12 cellular contexts compared by ENCODE assay signal in genomic region chr5:9362600-9362999, GRCh38.
A peak's percentile ranks its signal among the peaks of the same experiment; 100 is the strongest.
DNase-seq lines count a peak whose midpoint lies in the region; ATAC-seq and TF ChIP-seq lines count a peak whose summit lies in the region.
"Had no signal": no experiment of that assay in that cellular context is flagged by ENCODE, and none has a peak within 500 bp of the region (broad histone marks: within the 10 kb centered on the region; RNA-seq: fewer than 3 reads in every experiment).

No MANE protein-coding gene starts in this region.

- H3K27me3 ChIP-seq in ascending aorta = no peaks in the 10 kb centered on the region
- H3K27me3 ChIP-seq in spleen (replicated peaks in 1 of 7) = no peaks in the 10 kb centered on the region
- H3K27me3 ChIP-seq in Karpas-422 (ENCODE audit: low read length) = no peaks in the 10 kb centered on the region
- H3K27me3 ChIP-seq: esophagus muscularis mucosa had no signal

- 30 to 46% (median 37%) methylated on average over 3 of the region's 3 CpGs for WGBS in spleen, 5 donors

- H3K79me2 ChIP-seq in Karpas-422 (ENCODE audit: low read length) = no peaks in the 10 kb centered on the region

- ATAC-seq in GM18861 (IDR thresholded peaks at IDR 0.05; ENCODE audit: unreplicated experiment) (peak; percentile 48), GM21528 (IDR thresholded peaks at IDR 0.05; ENCODE audit: low FRiP score, unreplicated experiment) (peak; percentile 57), HG03095 (IDR thresholded peaks at IDR 0.05; ENCODE audit: unreplicated experiment) (peak; percentile 64)

- H3K36me3 ChIP-seq in ascending aorta (no peaks in the 10 kb centered on the region), spleen (no peaks in the 10 kb centered on the region), Karpas-422 (ENCODE audit: insufficient read depth, low read length) (no peaks in the 10 kb centered on the region)
- H3K36me3 ChIP-seq: esophagus muscularis mucosa had no signal

- no peak overlapping the region for H3K4me2 ChIP-seq in Karpas-422 (ENCODE audit: low read depth, low read length, poor library complexity, severe bottlenecking)

- H3K9me2 ChIP-seq in Karpas-422 (replicated peaks; ENCODE audit: insufficient read depth, low read length) = no peaks in the 10 kb centered on the region

- intact Hi-C loops in ascending aorta (cut with DNase I) (loop anchor here (5.0 kb wide), 1 partner anchor 180 kb away; no protein-coding TSS in a partner anchor), spleen (cut with DNase I; ENCODE audit: low total_unique reads) (no loop called here)

- no peak overlapping the region for H2AFZ ChIP-seq in Karpas-422 (ENCODE audit: low read length)

- no peak for TF ChIP-seq POLR2A in spleen (IDR thresholded peaks at IDR 0.05)

- no peak overlapping the region for H3K9ac ChIP-seq in Karpas-422 (ENCODE audit: low read length)

- H4K20me1 ChIP-seq in Karpas-422 (ENCODE audit: insufficient read depth, low read depth, low read length) = no peaks in the 10 kb centered on the region

- in situ Hi-C loops in ACHN (cut with HindIII; ENCODE audit: low pct_ligation_motif_present, low pct_unique_long_range_greater_than_20kb, low sequenced_read_pairs) = no loop called here

- H3K9me3 ChIP-seq in ascending aorta (no peaks in the 10 kb centered on the region), spleen (peaks cover 0 to 1% (median 0%) of the 10 kb centered on the region in 8 donors), Karpas-422 (ENCODE audit: low read length) (no peaks in the 10 kb centered on the region)
- H3K9me3 ChIP-seq: Caco-2, esophagus muscularis mucosa had no signal

- H3K27ac ChIP-seq in ascending aorta = peak overlapping the region; percentile 58 to 75
- no peak overlapping the region for H3K27ac ChIP-seq in spleen
- H3K27ac ChIP-seq in Karpas-422 (ENCODE audit: low read length) = no peak overlapping the region
- H3K27ac ChIP-seq: esophagus muscularis mucosa had no signal

- H3K4me1 ChIP-seq in ascending aorta (peaks cover 0 to 9% of the 10 kb centered on the region in 2 donors), spleen (no peaks in the 10 kb centered on the region), Karpas-422 (ENCODE audit: low read length) (no peaks in the 10 kb centered on the region)

- DNase-seq in ascending aorta (ENCODE audit: low spot score in 2 of 2) = no peak
- DNase-seq in spleen = no peak
- no peak for DNase-seq in stimulated activated CD4-positive, alpha-beta T cell treated with anti-CD3 and anti-CD28 coated beads, Interleukin-1b, Interleukin-23, amount 100 ng/mL, for 48 hours
- DNase-seq in ACHN = no peak
- no peak for DNase-seq in Karpas-422
- DNase-seq: Caco-2, naive B cell, SIG-M5 had no signal

- no peak overlapping the region for H3K4me3 ChIP-seq in ascending aorta
- H3K4me3 ChIP-seq in spleen = no peak overlapping the region
- H3K4me3 ChIP-seq in Karpas-422 (ENCODE audit: low read length) = no peak overlapping the region
- H3K4me3 ChIP-seq: esophagus muscularis mucosa had no signal

- TF ChIP-seq CTCF in ascending aorta (IDR thresholded peaks at IDR 0.05) (no peak), spleen (IDR thresholded peaks at IDR 0.05 in 8 of 11, conservative IDR thresholded peaks at IDR 0.05 in 3 of 11) (no peak)

Comparison
In these comparisons a context has a peak if more than half of its experiments do, and no peak if none do; other contexts are left out.
1. H3K27ac ChIP-seq: peak in ascending aorta (2 of 2); none in spleen (0 of 8) and Karpas-422 (single experiment).
2. Peak in every context shown above with its lines, with median percentiles within 50 percentile points of each other: ATAC-seq.